ENCODE assay signal across 1 cellular context in genomic region chr3:126537116-126537729, GRCh38.
TF ChIP-seq lines count a peak whose summit lies in the region.

No MANE protein-coding gene starts in this region.

TF ChIP-seq in HepG2, 621 proteins besides CTCF, POLR2A, EP300 and RAD21:
- TF ChIP-seq AGO2 (optimal IDR thresholded peaks at IDR 0.05; ENCODE audit: low read depth, low read length), result peak; percentile 52
- TF ChIP-seq NFAT5 (CRISPR knock-in tag; IDR thresholded peaks at IDR 0.05), result no peak
- no peak for TF ChIP-seq ZNF569 (CRISPR knock-in tag; IDR thresholded peaks at IDR 0.05; ENCODE audit: borderline replicate concordance)
- no peak for TF ChIP-seq RFXANK (CRISPR knock-in tag; IDR thresholded peaks at IDR 0.05)
- TF ChIP-seq THYN1 (CRISPR knock-in tag; IDR thresholded peaks at IDR 0.05; ENCODE audit: borderline replicate concordance, low read depth), result no peak
- TF ChIP-seq HNRNPL (IDR thresholded peaks at IDR 0.05; ENCODE audit: low read depth, low read length), result no peak
